In genomic region chr15:43185161-43186002, GRCh38 we compare ENCODE assay signal across 8 cellular contexts. TPM values are rescaled to one million over a fixed set of nuclear protein-coding genes. Genes with fewer than 3 reads are reported as not detected.
DNase-seq lines count a peak whose midpoint lies in the region; ATAC-seq lines count a peak whose summit lies in the region.

Gene CCNDBP1 (plus strand): TSS chr15:43185403. CDS start chr15:43185499, 96 bp downstream.

- ATAC-seq in GM19397 (IDR thresholded peaks at IDR 0.05; ENCODE audit: unreplicated experiment) = peak; percentile 97
- peak; percentile 78 for ATAC-seq in HG03565 (IDR thresholded peaks at IDR 0.05; ENCODE audit: unreplicated experiment)

- peak; percentile 93 for DNase-seq in COLO668 (lab: John Stamatoyannopoulos, UW; ENCODE audit: unreplicated experiment)
- DNase-seq in NOMO-1 (lab: John Stamatoyannopoulos, UW; ENCODE audit: unreplicated experiment in 2 of 2) = peak; percentile 93 to 97
- DNase-seq in activated CD8-positive, alpha-beta memory T cell treated with anti-CD3 and anti-CD28 coated beads for 24 hours = peak; percentile 96
- DNase-seq in effector CD8-positive, alpha-beta T cell (lab: John Stamatoyannopoulos, UW) = peak; percentile 67
- DNase-seq in lung microvascular endothelial cell (ENCODE audit: low read depth in 2 of 2) = peak; percentile 70 to 92
- DNase-seq in stimulated activated CD8-positive, alpha-beta memory T cell treated with anti-CD3 and anti-CD28 coated beads, Interleukin-12 subunit alpha, Interleukin-12 subunit beta, amount 100 ng/mL, for 1 hour (ENCODE audit: low read depth) = peak; percentile 76

RNA-seq across cellular contexts. Expression of gene CCNDBP1, which starts in this region (rescaled TPM):
- 63.4 and 70.6 TPM in 2 replicates for total RNA-seq in lung microvascular endothelial cell

Comparison
In these comparisons a context has a peak if more than half of its experiments do, and no peak if none do; other contexts are left out.
1. Peak in every context shown above with its lines: DNase-seq and ATAC-seq.